8 cellular contexts compared by ENCODE assay signal in the genomic region with DNA sequence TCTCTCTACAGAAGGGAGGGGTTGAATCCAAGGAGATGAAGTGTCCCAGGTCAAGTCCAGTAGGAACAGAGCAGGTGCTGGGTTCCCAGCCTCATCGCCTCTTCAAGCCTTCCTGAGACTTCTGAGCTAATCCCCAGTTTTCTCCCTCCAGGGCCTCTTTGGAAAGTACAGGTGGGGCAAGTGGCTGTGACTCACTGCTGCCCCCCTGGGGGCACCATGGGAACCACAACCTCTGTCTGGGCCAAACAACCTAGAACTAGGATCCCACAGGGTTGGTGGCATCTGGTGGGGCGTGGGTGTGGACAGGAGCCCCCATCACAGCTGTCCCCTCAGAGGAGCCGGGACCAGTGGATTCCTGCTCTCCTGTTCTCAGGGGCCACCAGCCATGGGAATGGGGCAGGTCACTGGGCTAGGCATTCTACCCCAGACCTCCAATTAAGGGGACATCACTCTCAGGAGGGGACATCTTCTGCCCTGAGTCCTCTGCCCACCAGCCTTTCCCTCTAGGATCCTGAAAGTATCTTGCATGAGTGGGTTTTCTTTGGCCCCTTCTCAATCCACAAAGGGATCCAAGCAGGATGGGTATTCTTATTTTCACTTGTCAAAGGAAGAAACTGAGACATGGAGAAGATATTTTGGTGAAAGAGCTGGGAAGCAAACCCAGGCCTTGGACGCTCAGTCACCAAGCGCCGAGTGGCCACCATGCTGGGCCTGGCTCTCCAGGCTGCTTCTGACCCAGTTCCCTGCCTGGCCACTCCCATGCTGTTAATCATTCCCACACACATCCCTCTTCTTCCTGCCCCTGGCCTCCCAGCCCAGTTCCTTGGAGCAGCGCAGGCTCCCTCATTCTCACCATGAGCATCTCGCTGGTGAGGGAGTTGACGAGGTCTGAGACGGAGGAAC. TPM values are rescaled to one million over a fixed set of nuclear protein-coding genes. Genes with fewer than 3 reads are reported as not detected.
A peak's percentile ranks its signal among the peaks of the same experiment; 100 is the strongest.
DNase-seq lines count a peak whose midpoint lies in the region; ATAC-seq and TF ChIP-seq lines count a peak whose summit lies in the region.

No MANE protein-coding gene starts in this region.

- POLR2A ChIA-PET in CD4-positive, alpha-beta T cell (lab: Charles Lee): no interaction called here
- POLR2A ChIA-PET in HCT116 (lab: Charles Lee): no interaction called here

- H3K36me3 ChIP-seq in HCT116 (ENCODE audit: control insufficient read depth in 1 of 2, insufficient read depth in 2 of 2, low read length in 2 of 2) (no peaks in the 10 kb centered on the region; a peak in 2 of 4 replicates), NT2/D1 (ENCODE audit: insufficient read depth, insufficient read length, low read length) (no peaks in the 10 kb centered on the region)

- H3K79me2 ChIP-seq in HCT116 (ENCODE audit: insufficient read depth, low read length): no peaks in the 10 kb centered on the region

- H3K36me3 Mint-ChIP-seq in CD4-positive, alpha-beta T cell (ENCODE audit: low read depth): no peaks in the 10 kb centered on the region
- H3K36me3 Mint-ChIP-seq in activated T-cell treated with anti-CD3 and anti-CD28 coated beads, Interleukin-2, amount 50 U/mL, for 72 hours (ENCODE audit: insufficient read depth in 2 of 2): no peaks in the 10 kb centered on the region

- no peaks in the 10 kb centered on the region for H4K20me1 ChIP-seq in HCT116 (ENCODE audit: insufficient read depth)

- RAD21 ChIA-PET in HCT116 (lab: Charles Lee; ENCODE audit: low non-redundant PET in 1 of 2, low total read pairs in 2 of 2, uncharacterized antibody in 2 of 2, unreplicated experiment in 2 of 2): interaction anchor here (0.6 to 1.3 kb wide), 3 partner anchors 54 to 106 kb away, joined by 3 to 4 read pairs (median 3); no protein-coding TSS in a partner anchor

- CTCF ChIA-PET in CD4-positive, alpha-beta T cell (lab: Charles Lee): interaction anchor here (1.1 to 1.5 kb wide), 3 partner anchors 15 to 106 kb away, joined by 3 to 4 read pairs (median 3); no protein-coding TSS in a partner anchor
- CTCF ChIA-PET in HCT116 (lab: Charles Lee): interaction anchor here (0.6 to 2.3 kb wide), 18 partner anchors 9 to 216 kb away, joined by 3 to 14 read pairs (median 4); no protein-coding TSS in a partner anchor

- H3K4me1 Mint-ChIP-seq in CD4-positive, alpha-beta T cell (ENCODE audit: low read depth): no peaks in the 10 kb centered on the region
- no peaks in the 10 kb centered on the region for H3K4me1 Mint-ChIP-seq in activated T-cell treated with anti-CD3 and anti-CD28 coated beads, Interleukin-2, amount 50 U/mL, for 72 hours (ENCODE audit: low read depth)

- no peak overlapping the region for H3K27ac ChIP-seq in CD4-positive, alpha-beta T cell (ENCODE audit: low read depth, low read length)
- no peak overlapping the region for H3K27ac ChIP-seq in HCT116 (ENCODE audit: low read depth, low read length)

- H3K27me3 Mint-ChIP-seq in CD4-positive, alpha-beta T cell: peaks cover 30% of the 10 kb centered on the region
- H3K27me3 Mint-ChIP-seq in activated T-cell treated with anti-CD3 and anti-CD28 coated beads, Interleukin-2, amount 50 U/mL, for 72 hours (ENCODE audit: low read depth): no peaks in the 10 kb centered on the region

- H3K4me2 ChIP-seq in HCT116 (ENCODE audit: low read length): no peak overlapping the region

- no peaks in the 10 kb centered on the region for H3K9me3 ChIP-seq in CD4-positive, alpha-beta T cell (ENCODE audit: control insufficient read depth, low read length)
- H3K9me3 ChIP-seq in HCT116 (ENCODE audit: control insufficient read depth in 1 of 2, insufficient read depth in 1 of 2, low read depth in 1 of 2, low read length in 2 of 2) (no peaks in the 10 kb centered on the region), NT2/D1 (ENCODE audit: insufficient read depth, low read length) (no peaks in the 10 kb centered on the region)

- peaks cover 0 to 9% of the 10 kb centered on the region in 2 experiments; a peak in 2 of 4 replicates for H3K4me1 ChIP-seq in HCT116 (ENCODE audit: control insufficient read depth in 1 of 2, insufficient read depth in 2 of 2, low read length in 2 of 2)
- peaks cover 29% of the 10 kb centered on the region for H3K4me1 ChIP-seq in NT2/D1 (ENCODE audit: insufficient read depth, insufficient read length)

- peaks cover 4% of the 10 kb centered on the region for H3K27me3 ChIP-seq in CD4-positive, alpha-beta T cell (ENCODE audit: control insufficient read depth, insufficient read depth, low read length)
- H3K27me3 ChIP-seq in HCT116 (ENCODE audit: insufficient read depth, low read length) (no peaks in the 10 kb centered on the region), NT2/D1 (ENCODE audit: insufficient read depth, insufficient read length) (no peaks in the 10 kb centered on the region)

- no peak overlapping the region for H3K4me3 Mint-ChIP-seq in CD4-positive, alpha-beta T cell
- no peak overlapping the region for H3K4me3 Mint-ChIP-seq in activated T-cell treated with anti-CD3 and anti-CD28 coated beads, Interleukin-2, amount 50 U/mL, for 72 hours

- intact Hi-C loops in CD4-positive, alpha-beta T cell (cut with DNase I, micrococcal nuclease): loop anchor here in 1 of 2 experiments (5.0 kb wide), 1 partner anchor 105 kb away; no protein-coding TSS in a partner anchor
- intact Hi-C loops in HCT116 (cut with micrococcal nuclease): loop anchor here (5.0 kb wide), 1 partner anchor 95 kb away; no protein-coding TSS in a partner anchor

- no peaks in the 10 kb centered on the region for H3K9me3 Mint-ChIP-seq in CD4-positive, alpha-beta T cell
- H3K9me3 Mint-ChIP-seq in activated T-cell treated with anti-CD3 and anti-CD28 coated beads, Interleukin-2, amount 50 U/mL, for 72 hours: no peaks in the 10 kb centered on the region

- H3K4me3 ChIP-seq in HCT116 (replicated peaks in 1 of 2; ENCODE audit: low read depth in 1 of 2, low read length in 2 of 2) (no peak overlapping the region), NT2/D1 (ENCODE audit: insufficient read length, low read depth) (no peak overlapping the region)

- TF ChIP-seq POLR2A in HCT116 (IDR thresholded peaks at IDR 0.05; ENCODE audit: borderline replicate concordance, extremely low read depth, insufficient read depth, insufficient read length): no peak

- H3K27ac Mint-ChIP-seq in CD4-positive, alpha-beta T cell: no peak overlapping the region
- no peak overlapping the region for H3K27ac Mint-ChIP-seq in activated T-cell treated with anti-CD3 and anti-CD28 coated beads, Interleukin-2, amount 50 U/mL, for 72 hours

- no peak overlapping the region for H3K9ac ChIP-seq in HCT116 (ENCODE audit: low read length)
- no peak overlapping the region for H3K9ac ChIP-seq in NT2/D1 (ENCODE audit: insufficient read length, low read depth)

- peak; percentile 67 for ATAC-seq in CD4-positive, alpha-beta T cell (ENCODE audit: poor library complexity)
- ATAC-seq in HCT116: peak; percentile 93
- ATAC-seq in activated T-cell treated with anti-CD3 and anti-CD28 coated beads, Interleukin-2, amount 50 U/mL, for 72 hours (replicated peaks in 1 of 2): peak; percentile 53 to 61
- no peak for ATAC-seq in HG03175 (IDR thresholded peaks at IDR 0.05; ENCODE audit: unreplicated experiment)
- ATAC-seq in GM19035 (IDR thresholded peaks at IDR 0.05; ENCODE audit: unreplicated experiment): no peak

- TF ChIP-seq RAD21 in HCT116 (IDR thresholded peaks at IDR 0.05; ENCODE audit: low read depth): peak; percentile 58

- no TSS peak for BruUV-seq in HCT116 (replicated peaks; lab: Mats Ljungman, UMichigan)

- DNase-seq in CD4-positive, alpha-beta T cell: peak in 9 of 10 experiments; percentile 10 to 47 (median 26)
- no peak for DNase-seq in HCT116 (ENCODE audit: low read depth, low spot score)
- DNase-seq in NT2/D1 (ENCODE audit: low read depth, low spot score): peak; percentile 67
- peak; percentile 45 to 55 for DNase-seq in activated T-cell treated with anti-CD3 and anti-CD28 coated beads, Interleukin-2, amount 50 U/mL, for 72 hours
- DNase-seq in hepatic stellate cell (ENCODE audit: low spot score): peak; percentile 70
- DNase-seq in stimulated activated CD4-positive, alpha-beta T cell treated with anti-CD3 and anti-CD28 coated beads, Interleukin-4, amount 100 ng/mL, for 24 hours: peak; percentile 37

- H2AFZ ChIP-seq in HCT116 (ENCODE audit: low read depth, low read length, poor library complexity, severe bottlenecking): no peak overlapping the region

- TF ChIP-seq CTCF in CD4-positive, alpha-beta T cell (IDR thresholded peaks at IDR 0.05): peak; percentile 80
- TF ChIP-seq CTCF in HCT116 (IDR thresholded peaks at IDR 0.05 in 2 of 3, conservative IDR thresholded peaks at IDR 0.05 in 1 of 3; ENCODE audit: borderline replicate concordance in 1 of 3, insufficient read depth in 1 of 3, low read depth in 2 of 3, low read length in 2 of 3): peak; percentile 78 to 98 (median 93); a peak in 5 of 6 replicates

- no peaks in the 10 kb centered on the region for H3K9me2 ChIP-seq in HCT116 (ENCODE audit: insufficient read depth)

TF ChIP-seq in HCT116, 20 proteins besides CTCF, POLR2A, EP300 and RAD21 (continues in another document):
- no peak for TF ChIP-seq FOSL1 (IDR thresholded peaks at IDR 0.05; ENCODE audit: low read depth)

RNA-seq across cellular contexts. Expression of gene LRRC10B, which starts 23.8 kb away (rescaled TPM):
- total RNA-seq in CD4-positive, alpha-beta T cell: not detected
- total RNA-seq in HCT116 (2021; ENCODE audit: unreplicated experiment): not detected
- polyA plus RNA-seq in HCT116 (2012): 0.07 TPM in 1 of 2 replicates, not detected in the other
- not detected for total RNA-seq in activated T-cell treated with anti-CD3 and anti-CD28 coated beads, Interleukin-2, amount 50 U/mL, for 72 hours

RNA-seq across cellular contexts. Expression of gene SYT7, which starts 48.5 kb away (rescaled TPM):
- total RNA-seq in CD4-positive, alpha-beta T cell: not detected
- total RNA-seq in HCT116 (2021; ENCODE audit: unreplicated experiment): 27.4 TPM
- polyA plus RNA-seq in HCT116 (2012): 27.5 and 28.5 TPM in 2 replicates
- not detected for total RNA-seq in activated T-cell treated with anti-CD3 and anti-CD28 coated beads, Interleukin-2, amount 50 U/mL, for 72 hours

Comparison
In these comparisons a context has a peak if more than half of its experiments do, and no peak if none do; other contexts are left out.
1. ATAC-seq: peak in CD4-positive, alpha-beta T cell (single experiment), HCT116 (single experiment) and activated T-cell treated with anti-CD3 and anti-CD28 coated beads, Interleukin-2, amount 50 U/mL, for 72 hours (2 of 2); none in HG03175 (single experiment) and GM19035 (single experiment).
2. RNA of gene SYT7, which starts 48.5 kb away (total RNA-seq): 27.4 TPM in HCT116 (single experiment); not detected in activated T-cell treated with anti-CD3 and anti-CD28 coated beads, Interleukin-2, amount 50 U/mL, for 72 hours and not detected in CD4-positive, alpha-beta T cell; every median in the first group is over 10 times any median in the second.